Comparison of ENCODE assay signal across 8 cellular contexts in genomic region chr12:56449622-56449984, GRCh38. TPM values are rescaled to one million over a fixed set of nuclear protein-coding genes. Genes with fewer than 3 reads are reported as not detected.
DNase-seq lines count a peak whose midpoint lies in the region; ATAC-seq and TF ChIP-seq lines count a peak whose summit lies in the region.

No MANE protein-coding gene starts in this region.

- H3K4me3 ChIP-seq in GM06990 (replicated peaks; ENCODE audit: low read depth, low read length), result peak overlapping the region; percentile 85
- H3K4me3 ChIP-seq in OCI-LY7 (ENCODE audit: low read depth, low read length, poor library complexity, severe bottlenecking), result peak overlapping the region; percentile 88
- no peak overlapping the region for H3K4me3 ChIP-seq in trophoblast cell (ENCODE audit: low read depth, low read length)

- H2AK5ac ChIP-seq in trophoblast cell (ENCODE audit: low read length), result no peak overlapping the region

- H3K79me1 ChIP-seq in trophoblast cell (ENCODE audit: low read length), result peaks cover 7% of the 10 kb centered on the region

- TSS peak; percentile 100 for BruUV-seq in OCI-LY7 (replicated peaks; lab: Mats Ljungman, UMichigan)

- ATAC-seq in HG02973 (IDR thresholded peaks at IDR 0.05; ENCODE audit: unreplicated experiment) (no peak), GM18498 (IDR thresholded peaks at IDR 0.05; ENCODE audit: unreplicated experiment) (no peak)

- no peaks in the 10 kb centered on the region for H4K20me1 ChIP-seq in OCI-LY7 (ENCODE audit: insufficient read depth, low read length)

- H3K27ac ChIP-seq in OCI-LY7 (ENCODE audit: low read depth, low read length, poor library complexity, severe bottlenecking), result peak overlapping the region; percentile 90
- peak overlapping the region; percentile 59 for H3K27ac ChIP-seq in epithelial cell of prostate
- H3K27ac ChIP-seq in trophoblast cell (ENCODE audit: low read depth, low read length), result no peak overlapping the region

- no peak overlapping the region for H3K18ac ChIP-seq in trophoblast cell (ENCODE audit: low read length)

- no peak overlapping the region for H2BK120ac ChIP-seq in trophoblast cell (ENCODE audit: insufficient read depth, low read length, poor library complexity)

- CTCF ChIA-PET in OCI-LY7 (lab: Charles Lee; ENCODE audit: unreplicated experiment), result interaction anchor here (1.2 to 1.5 kb wide), 3 partner anchors 9 to 90 kb away, joined by 3 to 10 read pairs (median 3); partner anchors contain the start of gene STAT2

- no peak for DNase-seq in GM06990 (ENCODE audit: extremely low read depth, insufficient read length)
- DNase-seq in OCI-LY7 (ENCODE audit: low spot score), result no peak
- DNase-seq in epithelial cell of prostate (ENCODE audit: low read depth, low spot score), result no peak
- DNase-seq in trophoblast cell, result no peak
- no peak for DNase-seq in NCI-H1092 treated with DMSO at 0.1 percent for 48 hours (lab: John Stamatoyannopoulos, UW)
- DNase-seq in HUDEP-2 (lab: John Stamatoyannopoulos, UW; ENCODE audit: unreplicated experiment in 76 of 76), result no peak

- H3K4me1 ChIP-seq in OCI-LY7 (ENCODE audit: insufficient read depth, low read length, poor library complexity, severe bottlenecking) (peaks cover 25% of the 10 kb centered on the region), trophoblast cell (ENCODE audit: control insufficient read depth in 1 of 2, insufficient read depth in 2 of 2, low read length in 2 of 2) (no peaks in the 10 kb centered on the region)

- no peak overlapping the region for H3K14ac ChIP-seq in trophoblast cell (ENCODE audit: low read length)

- TF ChIP-seq CTCF in GM06990 (IDR thresholded peaks at IDR 0.05; ENCODE audit: insufficient read depth, low read length, poor library complexity, severe bottlenecking) (no peak), OCI-LY7 (conservative IDR thresholded peaks at IDR 0.05; ENCODE audit: low read length) (no peak)

- no peak overlapping the region for H4K12ac ChIP-seq in trophoblast cell (ENCODE audit: low read depth, low read length)

- whole genome bisulfite sequencing in trophoblast cell (ENCODE audit: extremely low coverage, insufficient coverage, insufficient read length), result no CpG with 5 or more reads among the region's 5 CpGs

- H3K27me3 ChIP-seq in GM06990 (replicated peaks; ENCODE audit: control insufficient read depth, insufficient read depth, low read length), result no peaks in the 10 kb centered on the region
- H3K27me3 ChIP-seq in trophoblast cell (ENCODE audit: insufficient read depth, low read length), result no peaks in the 10 kb centered on the region

- H2BK5ac ChIP-seq in trophoblast cell (ENCODE audit: low read depth, low read length, poor library complexity), result no peak overlapping the region

- intact Hi-C loops in OCI-LY7 (cut with micrococcal nuclease; ENCODE audit: unreplicated experiment), result loop anchor here (1.0 to 5.0 kb wide), 5 partner anchors 74 to 322 kb away; partner anchors contain the start of genes ESYT1, PAN2 and STAT2

- no peak overlapping the region for H3K23ac ChIP-seq in trophoblast cell (ENCODE audit: low read length)

- H3K36me3 ChIP-seq in GM06990 (ENCODE audit: control insufficient read depth, insufficient read depth, low read length) (no peaks in the 10 kb centered on the region), OCI-LY7 (ENCODE audit: insufficient read depth, low read length) (peaks cover 24% of the 10 kb centered on the region), trophoblast cell (ENCODE audit: control insufficient read depth in 1 of 2, insufficient read depth in 2 of 2, low read length in 2 of 2) (no peaks in the 10 kb centered on the region)

- H3K9me2 ChIP-seq in OCI-LY7 (ENCODE audit: insufficient read depth, low read length), result no peaks in the 10 kb centered on the region

- H3K79me2 ChIP-seq in OCI-LY7 (ENCODE audit: insufficient read depth, low read depth, low read length), result peaks cover 33% of the 10 kb centered on the region; the same call in 1 of the 2 replicates
- peaks cover 4% of the 10 kb centered on the region for H3K79me2 ChIP-seq in trophoblast cell (ENCODE audit: control insufficient read depth, insufficient read depth, low read length, poor library complexity)

- H3K9me3 ChIP-seq in OCI-LY7 (ENCODE audit: low read length) (no peaks in the 10 kb centered on the region), trophoblast cell (ENCODE audit: insufficient read depth, low read depth, low read length) (no peaks in the 10 kb centered on the region)

- no peak overlapping the region for H4K91ac ChIP-seq in trophoblast cell (ENCODE audit: low read depth, low read length)

- no peak overlapping the region for H3K4ac ChIP-seq in trophoblast cell (ENCODE audit: low read depth, low read length)

- peak overlapping the region; percentile 77 for H3K4me2 ChIP-seq in OCI-LY7 (ENCODE audit: low read length)
- peak overlapping the region; percentile 92 for H3K4me2 ChIP-seq in trophoblast cell (ENCODE audit: low read length)

- H4K8ac ChIP-seq in trophoblast cell (ENCODE audit: low read depth, low read length), result peak overlapping the region; percentile 85

- no peak overlapping the region for H2BK12ac ChIP-seq in trophoblast cell (ENCODE audit: low read length)

- H2AFZ ChIP-seq in OCI-LY7 (ENCODE audit: low read length), result peak overlapping the region; percentile 80
- H2AFZ ChIP-seq in trophoblast cell (ENCODE audit: insufficient read depth, low read length, poor library complexity), result no peak overlapping the region

- H3K9ac ChIP-seq in trophoblast cell (ENCODE audit: low read length), result no peak overlapping the region

- POLR2A ChIA-PET in OCI-LY7 (lab: Charles Lee), result interaction anchor here (0.6 to 7.5 kb wide), 15 partner anchors 11 to 733 kb away, joined by 4 to 98 read pairs (median 4); partner anchors contain the start of genes CNPY2, IL23A, PAN2 and STAT2

RNA-seq across cellular contexts. Expression of gene TIMELESS, which starts 0.4 kb away (rescaled TPM):
- total RNA-seq in OCI-LY7 (2014; rRNA removed; shearing (Covaris generic)), result 44.8 and 46.5 TPM in 2 replicates
- total RNA-seq in OCI-LY7 (2022), result 103 and 115 TPM in 2 replicates
- polyA plus RNA-seq in trophoblast cell (2013), result 22.6 and 24.0 TPM in 2 replicates

RNA-seq across cellular contexts. Expression of gene MIP, which starts 4.9 kb away (rescaled TPM):
- total RNA-seq in OCI-LY7 (2014; rRNA removed; shearing (Covaris generic)), result not detected in 2 replicates
- total RNA-seq in OCI-LY7 (2022), result 0.57 TPM in 1 of 2 replicates, not detected in the other
- polyA plus RNA-seq in trophoblast cell (2013), result 0.16 TPM in 1 of 2 replicates, not detected in the other

RNA-seq across cellular contexts. Expression of gene SPRYD4, which starts 18.8 kb away (rescaled TPM):
- total RNA-seq in OCI-LY7 (2014; rRNA removed; shearing (Covaris generic)), result 5.3 and 5.9 TPM in 2 replicates
- total RNA-seq in OCI-LY7 (2022), result 6.9 and 7.5 TPM in 2 replicates
- polyA plus RNA-seq in trophoblast cell (2013), result 0.94 and 1.0 TPM in 2 replicates

RNA-seq across cellular contexts. Expression of gene GLS2, which starts 38.4 kb away (rescaled TPM):
- not detected in 2 replicates for total RNA-seq in OCI-LY7 (2014; rRNA removed; shearing (Covaris generic))
- total RNA-seq in OCI-LY7 (2022), result not detected in 2 replicates
- polyA plus RNA-seq in trophoblast cell (2013), result 0.19 and 0.25 TPM in 2 replicates
